ENCODE assay signal across 11 cellular contexts in genomic region chr7:144821069-144821468, GRCh38. TPM values are rescaled to one million over a fixed set of nuclear protein-coding genes. Genes with fewer than 3 reads are reported as not detected.
A peak's percentile ranks its signal among the peaks of the same experiment; 100 is the strongest.
DNase-seq lines count a peak whose midpoint lies in the region; ATAC-seq and TF ChIP-seq lines count a peak whose summit lies in the region.
"Had no signal": no experiment of that assay in that cellular context is flagged by ENCODE, and none has a peak within 500 bp of the region (broad histone marks: within the 10 kb centered on the region; RNA-seq: fewer than 3 reads in every experiment).

No MANE protein-coding gene starts in this region.

- no peak for TF ChIP-seq EP300 in upper lobe of left lung (IDR thresholded peaks at IDR 0.05)

- no peaks in the 10 kb centered on the region for H3K27me3 ChIP-seq in aorta (ENCODE audit: control insufficient read depth in 1 of 2, insufficient read depth in 2 of 2, low read length in 1 of 2)
- no peaks in the 10 kb centered on the region for H3K27me3 ChIP-seq in upper lobe of left lung
- H3K27me3 ChIP-seq: brain microvascular endothelial cell had no signal

- intact Hi-C loops in aorta (cut with DNase I): loop anchor here in 1 of 2 donors (10.0 kb wide), 1 partner anchor 86 kb away; no protein-coding TSS in a partner anchor

- H3K4me1 ChIP-seq in aorta (ENCODE audit: control insufficient read depth in 1 of 2, insufficient read depth in 2 of 2, low read length in 2 of 2) (peaks cover 0 to 5% of the 10 kb centered on the region in 2 donors), upper lobe of left lung (no peaks in the 10 kb centered on the region)

- H3K36me3 ChIP-seq in aorta (ENCODE audit: control insufficient read depth in 1 of 2, insufficient read depth in 2 of 2, low read length in 1 of 2) (no peaks in the 10 kb centered on the region), upper lobe of left lung (no peaks in the 10 kb centered on the region)
- H3K36me3 ChIP-seq: brain microvascular endothelial cell had no signal

- no peaks in the 10 kb centered on the region for H3K36me3 Mint-ChIP-seq in activated T-cell treated with anti-CD3 and anti-CD28 coated beads, Interleukin-2, amount 50 U/mL, for 4 hours (ENCODE audit: insufficient read depth)
- H3K36me3 Mint-ChIP-seq in stimulated activated naive B cell treated with anti-CD40 and anti-IgM and Interleukin-4, amounts not matched to agents 10 μg/mL and 1 μg/mL and 100 μg/mL, for 72 hours: peaks cover 0 to 2% of the 10 kb centered on the region in 2 donors
- H3K36me3 Mint-ChIP-seq in effector memory CD8-positive, alpha-beta T cell (ENCODE audit: insufficient read depth): peaks cover 4% of the 10 kb centered on the region

- H3K4me3 Mint-ChIP-seq in activated T-cell treated with anti-CD3 and anti-CD28 coated beads, Interleukin-2, amount 50 U/mL, for 4 hours: no peak overlapping the region
- peak overlapping the region in 1 of 2 donors; percentile 46 for H3K4me3 Mint-ChIP-seq in stimulated activated naive B cell treated with anti-CD40 and anti-IgM and Interleukin-4, amounts not matched to agents 10 μg/mL and 1 μg/mL and 100 μg/mL, for 72 hours
- H3K4me3 Mint-ChIP-seq in effector memory CD8-positive, alpha-beta T cell: no peak overlapping the region

- no peak overlapping the region for H3K27ac ChIP-seq in aorta (ENCODE audit: low read depth in 1 of 2, low read length in 2 of 2)
- H3K27ac ChIP-seq in upper lobe of left lung: no peak overlapping the region
- H3K27ac ChIP-seq: brain microvascular endothelial cell had no signal

- TF ChIP-seq POLR2A in upper lobe of left lung (IDR thresholded peaks at IDR 0.05): no peak

- H3K9me3 ChIP-seq in aorta (ENCODE audit: control insufficient read depth, low read length) (no peaks in the 10 kb centered on the region), upper lobe of left lung (no peaks in the 10 kb centered on the region)

- H3K9me3 Mint-ChIP-seq in activated T-cell treated with anti-CD3 and anti-CD28 coated beads, Interleukin-2, amount 50 U/mL, for 4 hours: no peaks in the 10 kb centered on the region
- no peaks in the 10 kb centered on the region for H3K9me3 Mint-ChIP-seq in stimulated activated naive B cell treated with anti-CD40 and anti-IgM and Interleukin-4, amounts not matched to agents 10 μg/mL and 1 μg/mL and 100 μg/mL, for 72 hours
- H3K9me3 Mint-ChIP-seq in effector memory CD8-positive, alpha-beta T cell: no peaks in the 10 kb centered on the region

- H3K4me1 Mint-ChIP-seq in activated T-cell treated with anti-CD3 and anti-CD28 coated beads, Interleukin-2, amount 50 U/mL, for 4 hours (ENCODE audit: low read depth): peaks cover 80% of the 10 kb centered on the region
- H3K4me1 Mint-ChIP-seq in stimulated activated naive B cell treated with anti-CD40 and anti-IgM and Interleukin-4, amounts not matched to agents 10 μg/mL and 1 μg/mL and 100 μg/mL, for 72 hours: peaks cover 48 to 75% of the 10 kb centered on the region in 2 donors
- peaks cover 29 to 36% of the 10 kb centered on the region in 2 donors for H3K4me1 Mint-ChIP-seq in effector memory CD8-positive, alpha-beta T cell (ENCODE audit: low read depth in 2 of 2)

- H3K27me3 Mint-ChIP-seq in activated T-cell treated with anti-CD3 and anti-CD28 coated beads, Interleukin-2, amount 50 U/mL, for 4 hours (ENCODE audit: low read depth): no peaks in the 10 kb centered on the region
- H3K27me3 Mint-ChIP-seq in stimulated activated naive B cell treated with anti-CD40 and anti-IgM and Interleukin-4, amounts not matched to agents 10 μg/mL and 1 μg/mL and 100 μg/mL, for 72 hours: no peaks in the 10 kb centered on the region
- no peaks in the 10 kb centered on the region for H3K27me3 Mint-ChIP-seq in effector memory CD8-positive, alpha-beta T cell

- no peak for DNase-seq in activated T-cell treated with anti-CD3 and anti-CD28 coated beads, Interleukin-2, amount 50 U/mL, for 4 hours
- DNase-seq in activated T-cell treated with anti-CD3 and anti-CD28 coated beads, Interleukin-2, amount 50 U/mL, for 1 hour: no peak
- peak; percentile 36 to 45 for DNase-seq in NCI-H187 (lab: John Stamatoyannopoulos, UW)
- peak; percentile 15 for DNase-seq in stimulated activated naive B cell treated with anti-CD40 and anti-IgM and Interleukin-4, amounts not matched to agents 10 μg/mL and 1 μg/mL and 100 μg/mL, for 72 hours
- no peak for DNase-seq in effector memory CD8-positive, alpha-beta T cell
- no peak for DNase-seq in aorta
- DNase-seq in upper lobe of left lung: no peak
- DNase-seq: AML-193, brain microvascular endothelial cell, small intestine had no signal

- H3K4me3 ChIP-seq in aorta (ENCODE audit: low read length in 2 of 2) (no peak overlapping the region), upper lobe of left lung (no peak overlapping the region)

- 93 to 94% methylated on average over 4 of the region's 4 CpGs for WGBS in aorta, 2 donors
- WGBS in upper lobe of left lung, 2 donors: 84 to 89% methylated on average over 4 of the region's 4 CpGs

- peak overlapping the region; percentile 71 for H3K27ac Mint-ChIP-seq in stimulated activated naive B cell treated with anti-CD40 and anti-IgM and Interleukin-4, amounts not matched to agents 10 μg/mL and 1 μg/mL and 100 μg/mL, for 72 hours
- no peak overlapping the region for H3K27ac Mint-ChIP-seq in effector memory CD8-positive, alpha-beta T cell

- no peak for TF ChIP-seq CTCF in upper lobe of left lung (IDR thresholded peaks at IDR 0.05)

- ATAC-seq in activated T-cell treated with anti-CD3 and anti-CD28 coated beads, Interleukin-2, amount 50 U/mL, for 4 hours: peak; percentile 80 to 87
- ATAC-seq in HG02678 (IDR thresholded peaks at IDR 0.05; ENCODE audit: unreplicated experiment) (peak; percentile 37), aorta (ENCODE audit: low FRiP score) (no peak), upper lobe of left lung (ENCODE audit: low FRiP score in 2 of 2) (no peak)
- peak; percentile 83 to 85 for ATAC-seq in stimulated activated naive B cell treated with anti-CD40 and anti-IgM and Interleukin-4, amounts not matched to agents 10 μg/mL and 1 μg/mL and 100 μg/mL, for 72 hours (replicated peaks)
- no peak for ATAC-seq in effector memory CD8-positive, alpha-beta T cell (replicated peaks)

RNA-seq across cellular contexts. Expression of gene TPK1, which starts 14.8 kb away (rescaled TPM):
- 10 to 100 TPM in 1 of 3 donors, 1 to 10 TPM in 2; 9.2 to 10.5 (median 9.3) TPM for total RNA-seq in activated T-cell treated with anti-CD3 and anti-CD28 coated beads, Interleukin-2, amount 50 U/mL, for 4 hours
- 10 to 100 TPM; 11.5 to 14.1 TPM for total RNA-seq in aorta
- polyA plus RNA-seq in aorta: 10 to 100 TPM in 1 of 2 donors, 1 to 10 TPM in 1; 6.7 to 13.3 TPM
- total RNA-seq in upper lobe of left lung: 10 to 100 TPM in 3 of 6 donors, 1 to 10 TPM in 3; 4.2 to 12.3 (median 9.1) TPM

Comparison
In these comparisons a context has a peak if more than half of its experiments do, and no peak if none do; other contexts are left out.
1. ATAC-seq: peak in activated T-cell treated with anti-CD3 and anti-CD28 coated beads, Interleukin-2, amount 50 U/mL, for 4 hours (2 of 2), HG02678 (single experiment) and stimulated activated naive B cell treated with anti-CD40 and anti-IgM and Interleukin-4, amounts not matched to agents 10 μg/mL and 1 μg/mL and 100 μg/mL, for 72 hours (2 of 2); none in effector memory CD8-positive, alpha-beta T cell (single experiment), aorta (single experiment) and upper lobe of left lung (0 of 2).
2. DNase-seq: peak in NCI-H187 (2 of 2) and stimulated activated naive B cell treated with anti-CD40 and anti-IgM and Interleukin-4, amounts not matched to agents 10 μg/mL and 1 μg/mL and 100 μg/mL, for 72 hours (single experiment); none in activated T-cell treated with anti-CD3 and anti-CD28 coated beads, Interleukin-2, amount 50 U/mL, for 4 hours (single experiment), activated T-cell treated with anti-CD3 and anti-CD28 coated beads, Interleukin-2, amount 50 U/mL, for 1 hour (single experiment), effector memory CD8-positive, alpha-beta T cell (0 of 3), aorta (0 of 2) and upper lobe of left lung (0 of 2).